12 cellular contexts compared by ENCODE assay signal in genomic region chr3:112376996-112377395, GRCh38. TPM values are rescaled to one million over a fixed set of nuclear protein-coding genes. Genes with fewer than 3 reads are reported as not detected.
A peak's percentile ranks its signal among the peaks of the same experiment; 100 is the strongest.
DNase-seq lines count a peak whose midpoint lies in the region; ATAC-seq and TF ChIP-seq lines count a peak whose summit lies in the region.
"Had no signal": no experiment of that assay in that cellular context is flagged by ENCODE, and none has a peak within 500 bp of the region (broad histone marks: within the 10 kb centered on the region; RNA-seq: fewer than 3 reads in every experiment).

No MANE protein-coding gene starts in this region.

- no peak overlapping the region for H3K27ac ChIP-seq in PC-9

- H3K27me3 ChIP-seq in PC-9 (ENCODE audit: insufficient read depth, low read depth), result no peaks in the 10 kb centered on the region

- peaks cover 14% of the 10 kb centered on the region for H3K4me1 Mint-ChIP-seq in endothelial cell (ENCODE audit: unreplicated experiment)

- ATAC-seq in HG03442 (IDR thresholded peaks at IDR 0.05; ENCODE audit: unreplicated experiment), result no peak

- H3K79me2 ChIP-seq in PC-9 (ENCODE audit: low read depth), result no peaks in the 10 kb centered on the region

- H3K27me3 Mint-ChIP-seq in endothelial cell (ENCODE audit: unreplicated experiment), result no peaks in the 10 kb centered on the region
- H3K27me3 Mint-ChIP-seq: B cell had no signal

- H3K4me2 ChIP-seq in PC-9, result no peak overlapping the region

- H3K4me3 Mint-ChIP-seq in endothelial cell (ENCODE audit: unreplicated experiment), result no peak overlapping the region
- H3K4me3 Mint-ChIP-seq: B cell had no signal

- DNase-seq in CD1c-positive myeloid dendritic cell (ENCODE audit: extremely low spot score) (peak; percentile 58), NCI-H226 (peak; percentile 99), dermis blood vessel endothelial cell (peak; percentile 48), myocyte (ENCODE audit: low read depth) (peak; percentile 76), PC-9 (no peak), NCI-H510A treated with DMSO at 0.1 percent for 48 hours (lab: John Stamatoyannopoulos, UW) (no peak), endothelial cell (ENCODE audit: low spot score) (no peak)
- DNase-seq: activated CD4-positive, CD25-positive, alpha-beta regulatory T cell; activated naive CD4-positive, alpha-beta T cell treated with Interleukin-2 at 50 U/mL for 16 hours; effector CD8-positive, alpha-beta T cell had no signal

- H3K36me3 ChIP-seq in PC-9 (ENCODE audit: low read depth), result no peaks in the 10 kb centered on the region

- intact Hi-C loops in PC-9 (cut with micrococcal nuclease; ENCODE audit: unreplicated experiment), result no loop called here

- no peaks in the 10 kb centered on the region; the same call in none of the 2 replicates for H3K9me2 ChIP-seq in PC-9 (ENCODE audit: insufficient read depth)

- H3K27ac Mint-ChIP-seq in endothelial cell (ENCODE audit: unreplicated experiment), result no peak overlapping the region
- H3K27ac Mint-ChIP-seq: B cell had no signal

- H3K36me3 Mint-ChIP-seq in endothelial cell (ENCODE audit: low read depth, unreplicated experiment), result no peaks in the 10 kb centered on the region

- no peaks in the 10 kb centered on the region; the same call in 1 of the 2 replicates for H4K20me1 ChIP-seq in PC-9 (ENCODE audit: insufficient read depth)

- H3K4me3 ChIP-seq in PC-9, result no peak overlapping the region

- H3F3A ChIP-seq in PC-9 (ENCODE audit: insufficient read depth, low read depth), result no peaks in the 10 kb centered on the region

- BruUV-seq in PC-9 (replicated peaks; lab: Mats Ljungman, UMichigan), result no TSS peak

- POLR2A ChIA-PET in PC-9 (lab: Charles Lee; ENCODE audit: unreplicated experiment), result no interaction called here

- H3K4me1 ChIP-seq in PC-9 (replicated peaks; ENCODE audit: insufficient read depth), result no peaks in the 10 kb centered on the region

- TF ChIP-seq CTCF in PC-9 (conservative IDR thresholded peaks at IDR 0.05), result no peak
- no peak for TF ChIP-seq CTCF in endothelial cell (IDR thresholded peaks at IDR 0.05; ENCODE audit: unreplicated experiment)

- H3K9me3 ChIP-seq in PC-9 (ENCODE audit: insufficient read depth, low read depth), result 0 out of 2 replicates have a peak, but pooled peaks cover 6% of the 10 kb centered on the region

- no peak overlapping the region for H2AFZ ChIP-seq in PC-9

- CTCF ChIA-PET in PC-9 (lab: Charles Lee), result no interaction called here

- H3K9me3 Mint-ChIP-seq in endothelial cell (ENCODE audit: unreplicated experiment), result no peaks in the 10 kb centered on the region

RNA-seq across cellular contexts. Expression of gene CD200, which starts 44.0 kb away (rescaled TPM):
- total RNA-seq in dermis blood vessel endothelial cell, result 3.4 and 3.7 TPM in 2 replicates
- total RNA-seq in myocyte, result 0.10 and 0.13 TPM in 2 replicates
- 0.06 TPM for polyA plus RNA-seq in myocyte (2012)
- 1.9 and 4.0 TPM in 2 replicates for total RNA-seq in PC-9 (2021)
- 30.9 TPM for total RNA-seq in endothelial cell (ENCODE audit: unreplicated experiment)

Comparison
In these comparisons a context has a peak if more than half of its experiments do, and no peak if none do; other contexts are left out.
1. DNase-seq: peak in CD1c-positive myeloid dendritic cell (single experiment), NCI-H226 (single experiment), dermis blood vessel endothelial cell (single experiment) and myocyte (single experiment); none in PC-9 (0 of 2), NCI-H510A treated with DMSO at 0.1 percent for 48 hours (single experiment) and endothelial cell (single experiment).